ENCODE assay signal across 22 cellular contexts in genomic region chr6:76992553-76992952, GRCh38.
"Had no signal": no experiment of that assay in that cellular context is flagged by ENCODE, and none has a peak within 500 bp of the region (broad histone marks: within the 10 kb centered on the region; RNA-seq: fewer than 3 reads in every experiment).

No MANE protein-coding gene starts in this region.

- H3K4me3 ChIP-seq: adrenal gland had no signal

- H3K4me3 Mint-ChIP-seq: activated CD8-positive, alpha-beta T cell treated with anti-CD3 and anti-CD28 coated beads, Interleukin-2, amount 10 ng/mL, durations not matched to agents 7 days and 5 days; activated naive CD8-positive, alpha-beta T cell treated with anti-CD3 and anti-CD28 coated beads, Interleukin-2, amount 10 ng/mL, durations not matched to agents 7 days and 5 days had no signal

- H3K4me1 Mint-ChIP-seq: activated naive CD8-positive, alpha-beta T cell treated with anti-CD3 and anti-CD28 coated beads, Interleukin-2, amount 10 ng/mL, durations not matched to agents 7 days and 5 days had no signal

- H3K27ac ChIP-seq: adrenal gland, WERI-Rb-1 had no signal

- H3K4me2 ChIP-seq: SK-N-SH had no signal

- H3K27ac Mint-ChIP-seq: activated CD8-positive, alpha-beta T cell treated with anti-CD3 and anti-CD28 coated beads, Interleukin-2, amount 10 ng/mL, durations not matched to agents 7 days and 5 days; activated naive CD8-positive, alpha-beta T cell treated with anti-CD3 and anti-CD28 coated beads, Interleukin-2, amount 10 ng/mL, durations not matched to agents 7 days and 5 days had no signal

- ATAC-seq: activated CD4-positive, CD25-positive, alpha-beta regulatory T cell treated with anti-CD3 and anti-CD28 coated beads, Interleukin-2, amount 50 U/mL, for 24 hours; activated CD8-positive, alpha-beta T cell treated with anti-CD3 and anti-CD28 coated beads, Interleukin-2, amount 10 ng/mL, durations not matched to agents 7 days and 5 days had no signal

- H3K36me3 ChIP-seq: adrenal gland, WERI-Rb-1 had no signal

- H3K27me3 ChIP-seq: adrenal gland had no signal

- DNase-seq: activated CD4-positive, alpha-beta T cell treated with anti-CD3 and anti-CD28 coated beads for 4 hours; activated CD4-positive, alpha-beta T cell treated with anti-CD3 and anti-CD28 coated beads, Interleukin-2, amount 50 U/mL, for 4 hours; activated CD8-positive, alpha-beta memory T cell treated with anti-CD3 and anti-CD28 coated beads, Interleukin-2, amount 50 U/mL, for 48 hours; activated CD8-positive, alpha-beta T cell treated with anti-CD3 and anti-CD28 coated beads, Interleukin-2, amount 10 ng/mL, durations not matched to agents 7 days and 5 days; activated naive CD4-positive, alpha-beta T cell treated with anti-CD3 and anti-CD28 coated beads, Interleukin-2, amount 50 U/mL, for 16 hours; activated naive CD8-positive, alpha-beta T cell treated with anti-CD3 and anti-CD28 coated beads, Interleukin-2, amount 10 ng/mL, durations not matched to agents 7 days and 5 days; activated T-cell treated with anti-CD3 and anti-CD28 coated beads, Interleukin-2, amount 50 U/mL, for 1 hour; adrenal gland; anterior cingulate cortex; caudate nucleus; KBM-7; NCI-H1092; NCI-H1417; NCI-H1694 treated with DMSO at 0.1 percent for 48 hours; NCI-H2029 treated with DMSO at 0.1 percent for 48 hours; NCI-H510A treated with DMSO at 0.1 percent for 48 hours; NCI-H748 treated with DMSO at 0.1 percent for 48 hours; SIG-M5; SK-N-SH; T-helper 1 cell; WERI-Rb-1 had no signal

- H3K27me3 Mint-ChIP-seq: activated naive CD8-positive, alpha-beta T cell treated with anti-CD3 and anti-CD28 coated beads, Interleukin-2, amount 10 ng/mL, durations not matched to agents 7 days and 5 days had no signal

- H3K9me3 ChIP-seq: adrenal gland, SK-N-SH had no signal

- H3K9ac ChIP-seq: SK-N-SH had no signal

- H3K36me3 Mint-ChIP-seq: activated naive CD8-positive, alpha-beta T cell treated with anti-CD3 and anti-CD28 coated beads, Interleukin-2, amount 10 ng/mL, durations not matched to agents 7 days and 5 days had no signal

- H3K4me1 ChIP-seq: adrenal gland had no signal
